1 cellular context compared by ENCODE assay signal in the genomic region with DNA sequence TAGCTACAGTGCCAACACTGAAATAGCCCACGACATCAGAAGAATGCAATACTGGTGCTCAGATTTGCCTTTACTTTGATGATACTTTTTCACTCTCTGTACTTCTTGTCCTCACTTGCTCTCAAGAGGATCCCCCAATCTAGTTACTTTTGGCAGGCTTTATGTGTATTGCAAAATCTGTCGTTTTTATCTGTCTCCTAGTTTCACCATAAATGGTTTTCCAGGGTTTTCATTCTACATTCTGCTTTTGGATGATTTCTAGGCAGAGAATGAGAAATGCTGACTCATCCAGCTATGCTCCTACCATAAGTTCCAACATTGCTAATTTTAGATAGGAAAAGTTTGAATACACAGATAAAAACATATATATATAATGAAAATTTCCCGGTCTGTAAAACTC.
TF ChIP-seq lines count a peak whose summit lies in the region.

No MANE protein-coding gene starts in this region.

TF ChIP-seq in K562, 482 proteins besides CTCF, POLR2A, EP300 and RAD21 (continued from another document):
- TF ChIP-seq, protein P1, sequence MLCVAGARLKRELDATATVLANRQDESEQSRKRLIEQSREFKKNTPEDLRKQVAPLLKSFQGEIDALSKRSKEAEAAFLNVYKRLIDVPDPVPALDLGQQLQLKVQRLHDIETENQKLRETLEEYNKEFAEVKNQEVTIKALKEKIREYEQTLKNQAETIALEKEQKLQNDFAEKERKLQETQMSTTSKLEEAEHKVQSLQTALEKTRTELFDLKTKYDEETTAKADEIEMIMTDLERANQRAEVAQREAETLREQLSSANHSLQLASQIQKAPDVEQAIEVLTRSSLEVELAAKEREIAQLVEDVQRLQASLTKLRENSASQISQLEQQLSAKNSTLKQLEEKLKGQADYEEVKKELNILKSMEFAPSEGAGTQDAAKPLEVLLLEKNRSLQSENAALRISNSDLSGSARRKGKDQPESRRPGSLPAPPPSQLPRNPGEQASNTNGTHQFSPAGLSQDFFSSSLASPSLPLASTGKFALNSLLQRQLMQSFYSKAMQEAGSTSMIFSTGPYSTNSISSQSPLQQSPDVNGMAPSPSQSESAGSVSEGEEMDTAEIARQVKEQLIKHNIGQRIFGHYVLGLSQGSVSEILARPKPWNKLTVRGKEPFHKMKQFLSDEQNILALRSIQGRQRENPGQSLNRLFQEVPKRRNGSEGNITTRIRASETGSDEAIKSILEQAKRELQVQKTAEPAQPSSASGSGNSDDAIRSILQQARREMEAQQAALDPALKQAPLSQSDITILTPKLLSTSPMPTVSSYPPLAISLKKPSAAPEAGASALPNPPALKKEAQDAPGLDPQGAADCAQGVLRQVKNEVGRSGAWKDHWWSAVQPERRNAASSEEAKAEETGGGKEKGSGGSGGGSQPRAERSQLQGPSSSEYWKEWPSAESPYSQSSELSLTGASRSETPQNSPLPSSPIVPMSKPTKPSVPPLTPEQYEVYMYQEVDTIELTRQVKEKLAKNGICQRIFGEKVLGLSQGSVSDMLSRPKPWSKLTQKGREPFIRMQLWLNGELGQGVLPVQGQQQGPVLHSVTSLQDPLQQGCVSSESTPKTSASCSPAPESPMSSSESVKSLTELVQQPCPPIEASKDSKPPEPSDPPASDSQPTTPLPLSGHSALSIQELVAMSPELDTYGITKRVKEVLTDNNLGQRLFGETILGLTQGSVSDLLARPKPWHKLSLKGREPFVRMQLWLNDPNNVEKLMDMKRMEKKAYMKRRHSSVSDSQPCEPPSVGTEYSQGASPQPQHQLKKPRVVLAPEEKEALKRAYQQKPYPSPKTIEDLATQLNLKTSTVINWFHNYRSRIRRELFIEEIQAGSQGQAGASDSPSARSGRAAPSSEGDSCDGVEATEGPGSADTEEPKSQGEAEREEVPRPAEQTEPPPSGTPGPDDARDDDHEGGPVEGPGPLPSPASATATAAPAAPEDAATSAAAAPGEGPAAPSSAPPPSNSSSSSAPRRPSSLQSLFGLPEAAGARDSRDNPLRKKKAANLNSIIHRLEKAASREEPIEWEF (CRISPR knock-in tag; IDR thresholded peaks at IDR 0.05): no peak
- TF ChIP-seq MEIS2 (IDR thresholded peaks at IDR 0.05; ENCODE audit: partially characterized antibody) (no peak), ZFX (CRISPR knock-in tag; IDR thresholded peaks at IDR 0.05) (no peak), CAMTA2 (CRISPR knock-in tag; conservative IDR thresholded peaks at IDR 0.05) (no peak), MCM2 (IDR thresholded peaks at IDR 0.05; ENCODE audit: low read depth) (no peak), NFE2L1 (tag; IDR thresholded peaks at IDR 0.05; ENCODE audit: borderline replicate concordance, low read depth) (peak; percentile 10; the same call in 1 of the 2 replicates), BACH1 (tag; IDR thresholded peaks at IDR 0.05) (no peak), ZNF224 (CRISPR knock-in tag; IDR thresholded peaks at IDR 0.05) (no peak), SMAD1 (IDR thresholded peaks at IDR 0.05; ENCODE audit: low read depth, low read length, partially characterized antibody) (no peak), PPARD (CRISPR knock-in tag; IDR thresholded peaks at IDR 0.05) (no peak), ILK (tag; IDR thresholded peaks at IDR 0.05; ENCODE audit: borderline replicate concordance, low read depth) (no peak), TEAD2 (tag; IDR thresholded peaks at IDR 0.05) (no peak), ARID2 (IDR thresholded peaks at IDR 0.05) (no peak), ZNF316 (IDR thresholded peaks at IDR 0.05) (peak; percentile 43; the same call in 1 of the 2 replicates), ZNF165 (CRISPR knock-in tag; IDR thresholded peaks at IDR 0.05; ENCODE audit: borderline replicate concordance) (no peak), HSF4 (CRISPR knock-in tag; IDR thresholded peaks at IDR 0.05; ENCODE audit: borderline replicate concordance) (no peak), CSDE1 (IDR thresholded peaks at IDR 0.05) (no peak), ZNF76 (CRISPR knock-in tag; IDR thresholded peaks at IDR 0.05; ENCODE audit: borderline replicate concordance) (no peak), ZNF551 (CRISPR knock-in tag; IDR thresholded peaks at IDR 0.05) (no peak), RBM17 (IDR thresholded peaks at IDR 0.05; ENCODE audit: borderline replicate concordance, low read depth, low read length) (no peak), BHLHE40 (IDR thresholded peaks at IDR 0.05; ENCODE audit: low read length) (no peak), RBM39 (optimal IDR thresholded peaks at IDR 0.05; ENCODE audit: low read depth, low read length) (no peak), POLR2AphosphoS2 (IDR thresholded peaks at IDR 0.05; ENCODE audit: low read length) (no peak), ZNF699 (CRISPR knock-in tag; IDR thresholded peaks at IDR 0.05; ENCODE audit: insufficient replicate concordance) (no peak), XRCC5 (IDR thresholded peaks at IDR 0.05; ENCODE audit: low read depth, low read length) (no peak), CREBBP (IDR thresholded peaks at IDR 0.05; ENCODE audit: low read depth, low read length) (no peak), NR2C1 (IDR thresholded peaks at IDR 0.05) (no peak), NR2C1 (tag; IDR thresholded peaks at IDR 0.05) (no peak), NFE2 (IDR thresholded peaks at IDR 0.05; ENCODE audit: low read depth) (0 out of 2 replicates have a peak, but pooled peaks have one; percentile 5), POLR3A (IDR thresholded peaks at IDR 0.05; ENCODE audit: borderline replicate concordance, extremely low read depth, insufficient read depth, insufficient read length) (no peak), MAFF (IDR thresholded peaks at IDR 0.05; ENCODE audit: low read length) (peak; percentile 53), MAFK (IDR thresholded peaks at IDR 0.05; ENCODE audit: low read length) (peak; percentile 17; the same call in 1 of the 2 replicates), MAFG (tag; conservative IDR thresholded peaks at IDR 0.05) (peak; percentile 38)
- TF ChIP-seq, protein P2, sequence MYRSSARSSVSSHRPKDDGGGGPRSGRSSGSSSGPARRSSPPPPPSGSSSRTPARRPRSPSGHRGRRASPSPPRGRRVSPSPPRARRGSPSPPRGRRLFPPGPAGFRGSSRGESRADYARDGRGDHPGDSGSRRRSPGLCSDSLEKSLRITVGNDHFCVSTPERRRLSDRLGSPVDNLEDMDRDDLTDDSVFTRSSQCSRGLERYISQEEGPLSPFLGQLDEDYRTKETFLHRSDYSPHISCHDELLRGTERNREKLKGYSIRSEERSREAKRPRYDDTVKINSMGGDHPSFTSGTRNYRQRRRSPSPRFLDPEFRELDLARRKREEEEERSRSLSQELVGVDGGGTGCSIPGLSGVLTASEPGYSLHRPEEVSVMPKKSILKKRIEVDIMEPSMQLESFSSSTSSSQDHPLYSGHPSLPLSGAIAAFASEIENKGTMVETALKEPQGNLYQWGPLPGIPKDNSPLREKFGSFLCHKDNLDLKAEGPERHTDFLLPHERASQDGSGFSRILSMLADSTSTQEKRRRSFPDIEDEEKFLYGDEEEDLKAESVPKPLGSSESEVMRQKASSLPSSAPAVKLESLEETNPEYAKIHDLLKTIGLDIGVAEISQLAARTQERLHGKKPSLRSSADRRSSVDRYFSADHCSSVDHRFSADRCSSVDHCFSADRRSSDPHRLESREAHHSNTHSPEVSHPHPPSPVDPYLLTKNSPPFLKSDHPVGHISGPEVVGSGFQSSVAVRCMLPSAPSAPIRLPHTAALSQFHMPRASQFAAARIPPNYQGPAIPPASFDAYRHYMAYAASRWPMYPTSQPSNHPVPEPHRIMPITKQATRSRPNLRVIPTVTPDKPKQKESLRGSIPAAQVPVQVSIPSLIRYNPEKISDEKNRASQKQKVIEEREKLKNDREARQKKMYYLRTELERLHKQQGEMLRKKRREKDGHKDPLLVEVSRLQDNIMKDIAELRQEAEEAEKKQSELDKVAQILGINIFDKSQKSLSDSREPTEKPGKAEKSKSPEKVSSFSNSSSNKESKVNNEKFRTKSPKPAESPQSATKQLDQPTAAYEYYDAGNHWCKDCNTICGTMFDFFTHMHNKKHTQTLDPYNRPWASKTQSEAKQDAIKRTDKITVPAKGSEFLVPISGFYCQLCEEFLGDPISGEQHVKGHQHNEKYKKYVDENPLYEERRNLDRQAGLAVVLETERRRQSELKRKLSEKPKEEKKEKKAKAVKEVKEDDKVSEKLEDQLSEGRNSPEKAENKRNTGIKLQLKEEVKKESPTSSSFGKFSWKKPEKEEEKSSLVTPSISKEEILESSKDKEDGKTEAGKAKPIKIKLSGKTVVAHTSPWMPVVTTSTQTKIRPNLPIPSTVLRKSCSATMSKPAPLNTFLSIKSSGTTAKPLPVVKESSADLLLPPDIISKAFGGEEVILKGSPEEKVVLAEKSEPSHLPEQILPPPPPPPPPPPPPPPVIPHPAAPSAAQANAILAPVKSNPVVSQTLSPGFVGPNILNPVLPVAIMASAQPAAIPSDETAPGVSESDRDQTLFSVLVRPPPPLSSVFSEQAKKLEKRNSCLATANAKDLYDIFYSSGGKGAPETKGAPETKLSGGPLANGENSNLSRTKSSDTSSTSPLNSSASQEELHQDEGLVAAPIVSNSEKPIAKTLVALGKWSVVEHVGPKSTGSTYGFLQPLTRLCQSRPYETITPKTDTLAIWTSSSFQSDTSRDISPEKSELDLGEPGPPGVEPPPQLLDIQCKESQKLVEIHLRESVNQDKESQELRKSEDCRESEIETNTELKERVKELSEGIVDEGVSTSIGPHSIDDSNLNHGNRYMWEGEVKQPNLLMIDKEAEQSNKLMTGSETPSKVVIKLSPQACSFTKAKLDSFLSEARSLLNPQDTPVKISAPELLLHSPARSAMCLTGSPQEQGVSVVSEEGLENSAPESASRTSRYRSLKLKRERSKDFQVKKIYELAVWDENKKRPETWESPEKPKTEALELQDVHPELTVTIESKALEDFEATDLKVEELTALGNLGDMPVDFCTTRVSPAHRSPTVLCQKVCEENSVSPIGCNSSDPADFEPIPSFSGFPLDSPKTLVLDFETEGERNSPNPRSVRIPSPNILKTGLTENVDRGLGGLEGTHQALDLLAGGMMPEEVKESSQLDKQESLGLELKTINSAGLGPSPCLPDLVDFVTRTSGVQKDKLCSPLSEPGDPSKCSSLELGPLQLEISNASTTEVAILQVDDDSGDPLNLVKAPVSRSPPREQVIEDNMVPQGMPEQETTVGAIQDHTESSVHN (IDR thresholded peaks at IDR 0.05; ENCODE audit: borderline replicate concordance in 1 of 2, low read depth in 1 of 2): no peak
